In the genomic region with DNA sequence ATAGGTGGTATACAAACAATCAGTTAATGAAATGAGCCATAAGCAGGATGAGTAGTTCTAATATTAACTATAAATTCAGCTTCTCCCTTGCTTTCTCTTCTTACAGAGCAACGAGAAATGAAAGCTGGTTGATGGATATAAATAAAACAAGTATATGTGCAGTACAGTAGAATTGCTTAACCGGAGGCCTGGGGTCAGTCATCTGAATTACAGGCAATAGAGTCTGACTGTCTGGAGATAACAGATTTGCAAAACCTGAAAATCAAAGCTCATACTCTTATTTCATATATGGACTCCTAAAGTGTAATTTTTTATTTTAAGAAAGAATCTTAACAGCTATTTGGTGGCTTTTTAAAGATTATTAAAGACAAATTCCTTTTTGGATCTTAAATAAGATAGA, we compare ENCODE assay signal across 14 cellular contexts. TPM values are rescaled to one million over a fixed set of nuclear protein-coding genes. Genes with fewer than 3 reads are reported as not detected.
DNase-seq lines count a peak whose midpoint lies in the region; ATAC-seq lines count a peak whose summit lies in the region.
"Had no signal": no experiment of that assay in that cellular context is flagged by ENCODE, and none has a peak within 500 bp of the region (broad histone marks: within the 10 kb centered on the region; RNA-seq: fewer than 3 reads in every experiment).

No MANE protein-coding gene starts in this region.

- H3K4me1 Mint-ChIP-seq in activated T-cell treated with anti-CD3 and anti-CD28 coated beads, Interleukin-2, amount 50 U/mL, for 24 hours (ENCODE audit: low read depth) = no peaks in the 10 kb centered on the region
- H3K4me1 Mint-ChIP-seq: stimulated activated effector memory CD8-positive, alpha-beta T cell treated with anti-CD3 and anti-CD28 coated beads, Interleukin-12 subunit alpha, Interleukin-12 subunit beta, amount 100 ng/mL, for 72 hours had no signal

- H3K4me3 Mint-ChIP-seq in activated T-cell treated with anti-CD3 and anti-CD28 coated beads, Interleukin-2, amount 50 U/mL, for 24 hours = no peak overlapping the region
- H3K4me3 Mint-ChIP-seq: activated naive CD4-positive, alpha-beta T cell treated with anti-CD3 and anti-CD28 coated beads for 36 hours; nephron progenitor cell; stimulated activated effector memory CD8-positive, alpha-beta T cell treated with anti-CD3 and anti-CD28 coated beads, Interleukin-12 subunit alpha, Interleukin-12 subunit beta, amount 100 ng/mL, for 72 hours had no signal

- H3K27me3 Mint-ChIP-seq in activated T-cell treated with anti-CD3 and anti-CD28 coated beads, Interleukin-2, amount 50 U/mL, for 24 hours = no peaks in the 10 kb centered on the region

- H3K36me3 Mint-ChIP-seq in activated T-cell treated with anti-CD3 and anti-CD28 coated beads, Interleukin-2, amount 50 U/mL, for 24 hours (ENCODE audit: low read depth) = no peaks in the 10 kb centered on the region
- H3K36me3 Mint-ChIP-seq: stimulated activated effector memory CD8-positive, alpha-beta T cell treated with anti-CD3 and anti-CD28 coated beads, Interleukin-12 subunit alpha, Interleukin-12 subunit beta, amount 100 ng/mL, for 72 hours had no signal

- H3K9me3 Mint-ChIP-seq in activated T-cell treated with anti-CD3 and anti-CD28 coated beads, Interleukin-2, amount 50 U/mL, for 24 hours = no peaks in the 10 kb centered on the region
- H3K9me3 Mint-ChIP-seq: activated naive CD4-positive, alpha-beta T cell treated with anti-CD3 and anti-CD28 coated beads for 36 hours; nephron progenitor cell; stimulated activated effector memory CD8-positive, alpha-beta T cell treated with anti-CD3 and anti-CD28 coated beads, Interleukin-12 subunit alpha, Interleukin-12 subunit beta, amount 100 ng/mL, for 72 hours had no signal

- intact Hi-C loops in left ventricle myocardium superior (cut with micrococcal nuclease) = no loop called here

- no peak overlapping the region for H3K27ac Mint-ChIP-seq in activated T-cell treated with anti-CD3 and anti-CD28 coated beads, Interleukin-2, amount 50 U/mL, for 24 hours
- H3K27ac Mint-ChIP-seq: activated naive CD4-positive, alpha-beta T cell treated with anti-CD3 and anti-CD28 coated beads for 36 hours; nephron progenitor cell; stimulated activated effector memory CD8-positive, alpha-beta T cell treated with anti-CD3 and anti-CD28 coated beads, Interleukin-12 subunit alpha, Interleukin-12 subunit beta, amount 100 ng/mL, for 72 hours had no signal

- DNase-seq in NAMALWA (ENCODE audit: low spot score) (peak; percentile 56), left ventricle myocardium superior (no peak), NCI-H1436 treated with DMSO at 0.1 percent for 48 hours (lab: John Stamatoyannopoulos, UW) (no peak), GF-D8 (lab: John Stamatoyannopoulos, UW) (no peak)
- no peak for DNase-seq in activated T-cell treated with anti-CD3 and anti-CD28 coated beads, Interleukin-2, amount 50 U/mL, for 24 hours
- DNase-seq: activated naive CD4-positive, alpha-beta T cell treated with anti-CD3 and anti-CD28 coated beads for 36 hours; DND-41; hypothalamus; nephron progenitor cell; stimulated activated CD4-positive, alpha-beta T cell treated with anti-CD3 and anti-CD28 coated beads, Interleukin-4, amount 100 ng/mL, for 24 hours had no signal

- ATAC-seq in GM18858 (IDR thresholded peaks at IDR 0.05; ENCODE audit: unreplicated experiment) (peak; percentile 87), GM21723 (IDR thresholded peaks at IDR 0.05; ENCODE audit: unreplicated experiment) (peak; percentile 88), left ventricle myocardium superior (peak; percentile 63), GM21825 (IDR thresholded peaks at IDR 0.05; ENCODE audit: unreplicated experiment) (no peak)
- ATAC-seq: stimulated activated effector memory CD8-positive, alpha-beta T cell treated with anti-CD3 and anti-CD28 coated beads, Interleukin-12 subunit alpha, Interleukin-12 subunit beta, amount 100 ng/mL, for 72 hours had no signal

RNA-seq across cellular contexts. Expression of a gene that starts 43.1 kb away (rescaled TPM):
- total RNA-seq in left ventricle myocardium superior = 2.9 TPM
